ENCODE assay signal across 23 cellular contexts in genomic region chr17:80232438-80232837, GRCh38.
"Had no signal": no experiment of that assay in that cellular context is flagged by ENCODE, and none has a peak within 500 bp of the region (broad histone marks: within the 10 kb centered on the region; RNA-seq: fewer than 3 reads in every experiment).

No MANE protein-coding gene starts in this region.

- H3K4me1 Mint-ChIP-seq: natural killer cell; stimulated activated naive B cell treated with anti-CD40 and anti-IgM and Interleukin-4, amounts not matched to agents 10 μg/mL and 1 μg/mL and 100 μg/mL, for 72 hours had no signal

- H3K4me3 Mint-ChIP-seq: effector memory CD8-positive, alpha-beta T cell; natural killer cell; stimulated activated naive B cell treated with anti-CD40 and anti-IgM and Interleukin-4, amounts not matched to agents 10 μg/mL and 1 μg/mL and 100 μg/mL, for 72 hours; stimulated activated naive CD8-positive, alpha-beta T cell treated with anti-CD3 and anti-CD28 coated beads, Interleukin-15, Interleukin-2, amounts not matched to agents 100 ng/mL and 50 ng/mL, for 24 hours had no signal

- H3K36me3 ChIP-seq: ovary, uterus had no signal

- H3K4me3 ChIP-seq: gastrocnemius medialis, lower lobe of right lung, ovary, psoas muscle, skin epidermis, spleen, thoracic aorta, tibial nerve, upper lobe of right lung, uterus had no signal

- H3K27ac Mint-ChIP-seq: effector memory CD8-positive, alpha-beta T cell; natural killer cell; stimulated activated naive B cell treated with anti-CD40 and anti-IgM and Interleukin-4, amounts not matched to agents 10 μg/mL and 1 μg/mL and 100 μg/mL, for 72 hours; stimulated activated naive CD8-positive, alpha-beta T cell treated with anti-CD3 and anti-CD28 coated beads, Interleukin-15, Interleukin-2, amounts not matched to agents 100 ng/mL and 50 ng/mL, for 24 hours had no signal

- DNase-seq: cortex of kidney; effector memory CD8-positive, alpha-beta T cell; foreskin fibroblast; gastrocnemius medialis; head of caudate nucleus; left ventricle myocardium superior; lower lobe of right lung; natural killer cell; occipital lobe; ovary; posterior cingulate gyrus; psoas muscle; spleen; stimulated activated naive B cell treated with anti-CD40 and anti-IgM and Interleukin-4, amounts not matched to agents 10 μg/mL and 1 μg/mL and 100 μg/mL, for 72 hours; upper lobe of right lung; uterus had no signal

- ATAC-seq: effector memory CD8-positive, alpha-beta T cell; esophagus mucosa; gastrocnemius medialis; left ventricle myocardium superior; lower lobe of right lung; natural killer cell; psoas muscle; right cardiac atrium; stimulated activated naive B cell treated with anti-CD40 and anti-IgM and Interleukin-4, amounts not matched to agents 10 μg/mL and 1 μg/mL and 100 μg/mL, for 72 hours; upper lobe of right lung had no signal

- H3K27me3 Mint-ChIP-seq: effector memory CD8-positive, alpha-beta T cell; stimulated activated naive B cell treated with anti-CD40 and anti-IgM and Interleukin-4, amounts not matched to agents 10 μg/mL and 1 μg/mL and 100 μg/mL, for 72 hours; stimulated activated naive CD8-positive, alpha-beta T cell treated with anti-CD3 and anti-CD28 coated beads, Interleukin-15, Interleukin-2, amounts not matched to agents 100 ng/mL and 50 ng/mL, for 24 hours had no signal

- H3K27me3 ChIP-seq: gastrocnemius medialis, ovary, spleen, tibial nerve, upper lobe of right lung, uterus had no signal

- H3K27ac ChIP-seq: epithelial cell of prostate, gastrocnemius medialis, lower lobe of right lung, ovary, psoas muscle, skin epidermis, spleen, thoracic aorta, tibial nerve, upper lobe of right lung, uterus had no signal

- H3K4me1 ChIP-seq: gastrocnemius medialis, lower lobe of right lung, psoas muscle, spleen, tibial nerve, upper lobe of right lung, uterus had no signal
